In the genomic region with DNA sequence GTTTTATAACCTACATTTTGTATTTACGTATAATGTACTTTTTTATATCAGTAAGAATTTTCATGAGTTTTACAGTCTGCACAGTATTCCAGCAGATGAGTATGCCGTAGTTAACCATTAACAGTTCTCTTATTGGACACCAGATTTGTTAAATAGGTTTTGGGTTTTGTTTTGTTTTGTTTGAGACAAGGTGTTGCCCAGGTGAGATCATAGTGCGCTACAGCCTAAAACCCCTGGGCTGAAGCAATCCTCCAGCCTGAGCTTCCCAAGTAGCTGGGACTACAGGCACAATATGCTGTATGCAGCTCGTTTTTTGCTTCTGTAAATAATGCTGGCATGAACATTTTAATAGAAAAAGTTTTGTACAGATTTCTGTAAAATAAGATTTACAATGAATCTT, we compare ENCODE assay signal across 8 cellular contexts.
DNase-seq lines count a peak whose midpoint lies in the region; FAIRE-seq and TF ChIP-seq lines count a peak whose summit lies in the region.

No MANE protein-coding gene starts in this region.

- peaks cover 7 to 25% (median 13%) of the 10 kb centered on the region in 3 donors for H3K4me1 ChIP-seq in skeletal muscle tissue (ENCODE audit: control insufficient read depth in 3 of 3, insufficient read depth in 3 of 3, low read length in 3 of 3)

- no peaks in the 10 kb centered on the region for H3K9me3 Mint-ChIP-seq in T-helper 1 cell treated with Interleukin-12 subunit alpha and Interleukin-12 subunit beta and Interleukin-4 antibody, amounts not matched to agents 30 μg/mL and 1 μg/mL, for 36 hours
- H3K9me3 Mint-ChIP-seq in immature natural killer cell: no peaks in the 10 kb centered on the region

- no peaks in the 10 kb centered on the region for H3K36me3 ChIP-seq in skeletal muscle tissue (ENCODE audit: control insufficient read depth in 3 of 3, insufficient read depth in 3 of 3, low read length in 3 of 3)

- in situ Hi-C loops in GM13976 (cut with MboI; ENCODE audit: low sequenced_read_pairs, unreplicated experiment): no loop called here

- H3K27me3 ChIP-seq in skeletal muscle tissue (ENCODE audit: control insufficient read depth in 3 of 3, insufficient read depth in 3 of 3, low read length in 3 of 3): no peaks in the 10 kb centered on the region

- H3K27ac Mint-ChIP-seq in T-helper 1 cell treated with Interleukin-12 subunit alpha and Interleukin-12 subunit beta and Interleukin-4 antibody, amounts not matched to agents 30 μg/mL and 1 μg/mL, for 36 hours: peak overlapping the region; percentile 92
- peak overlapping the region in 1 of 6 donors; percentile 45 for H3K27ac Mint-ChIP-seq in immature natural killer cell

- no peaks in the 10 kb centered on the region for H3K9me3 ChIP-seq in skeletal muscle tissue (ENCODE audit: control insufficient read depth in 3 of 3, low read length in 3 of 3)

- no peaks in the 10 kb centered on the region for H3K27me3 Mint-ChIP-seq in T-helper 1 cell treated with Interleukin-12 subunit alpha and Interleukin-12 subunit beta and Interleukin-4 antibody, amounts not matched to agents 30 μg/mL and 1 μg/mL, for 36 hours (ENCODE audit: low read depth)
- H3K27me3 Mint-ChIP-seq in immature natural killer cell (ENCODE audit: low read depth in 3 of 3): peaks cover 0 to 20% (median 10%) of the 10 kb centered on the region in 3 donors

- peak overlapping the region; percentile 91 to 95 (median 91) for H3K9ac ChIP-seq in skeletal muscle tissue (ENCODE audit: low read depth in 1 of 3, low read length in 3 of 3)

- H3K27ac ChIP-seq in skeletal muscle tissue (ENCODE audit: low read depth, low read length): peak overlapping the region; percentile 99

- no peak for DNase-seq in T-helper 1 cell
- peak; percentile 45 for DNase-seq in RCC 7860 (ENCODE audit: low spot score)
- peak; percentile 29 for DNase-seq in fibroblast of pulmonary artery (ENCODE audit: low read depth)
- no peak for DNase-seq in GM13976 (ENCODE audit: low spot score)
- DNase-seq in immature natural killer cell: no peak
- DNase-seq in posterior cingulate gyrus: no peak

- peaks cover 38% of the 10 kb centered on the region for H3K4me1 Mint-ChIP-seq in T-helper 1 cell treated with Interleukin-12 subunit alpha and Interleukin-12 subunit beta and Interleukin-4 antibody, amounts not matched to agents 30 μg/mL and 1 μg/mL, for 36 hours (ENCODE audit: low read depth)
- peaks cover 25 to 41% of the 10 kb centered on the region in 2 donors for H3K4me1 Mint-ChIP-seq in immature natural killer cell

- no peak for TF ChIP-seq CTCF in fibroblast of pulmonary artery (IDR thresholded peaks at IDR 0.05; ENCODE audit: low read length, missing control alignments)
- no peak for TF ChIP-seq CTCF in GM13976 (IDR thresholded peaks at IDR 0.05; ENCODE audit: borderline replicate concordance, control extremely low read depth, extremely low read depth, insufficient read depth, missing control alignments)

- peak overlapping the region; percentile 55 for H3K4me3 Mint-ChIP-seq in T-helper 1 cell treated with Interleukin-12 subunit alpha and Interleukin-12 subunit beta and Interleukin-4 antibody, amounts not matched to agents 30 μg/mL and 1 μg/mL, for 36 hours
- no peak overlapping the region for H3K4me3 Mint-ChIP-seq in immature natural killer cell

- FAIRE-seq in RCC 7860 (lab: Jason Lieb, UNC): no peak

- intact Hi-C loops in posterior cingulate gyrus (cut with DNase I): no loop called here

- H3K4me3 ChIP-seq in fibroblast of pulmonary artery (replicated peaks; ENCODE audit: low read depth, low read length): peak overlapping the region; percentile 48
- H3K4me3 ChIP-seq in skeletal muscle tissue (ENCODE audit: low read length in 3 of 3): peak overlapping the region; percentile 73 to 90 (median 88)

- peaks cover 2% of the 10 kb centered on the region for H3K36me3 Mint-ChIP-seq in T-helper 1 cell treated with Interleukin-12 subunit alpha and Interleukin-12 subunit beta and Interleukin-4 antibody, amounts not matched to agents 30 μg/mL and 1 μg/mL, for 36 hours (ENCODE audit: low read depth)
- H3K36me3 Mint-ChIP-seq in immature natural killer cell: peaks cover 0 to under 1% (median 0%) of the 10 kb centered on the region in 3 donors

Comparison
In these comparisons a context has a peak if more than half of its experiments do, and no peak if none do; other contexts are left out.
1. DNase-seq: peak in RCC 7860 (single experiment) and fibroblast of pulmonary artery (single experiment); none in T-helper 1 cell (0 of 5), GM13976 (single experiment), immature natural killer cell (0 of 3) and posterior cingulate gyrus (0 of 10).